Comparison of ENCODE assay signal across 11 cellular contexts in the genomic region with DNA sequence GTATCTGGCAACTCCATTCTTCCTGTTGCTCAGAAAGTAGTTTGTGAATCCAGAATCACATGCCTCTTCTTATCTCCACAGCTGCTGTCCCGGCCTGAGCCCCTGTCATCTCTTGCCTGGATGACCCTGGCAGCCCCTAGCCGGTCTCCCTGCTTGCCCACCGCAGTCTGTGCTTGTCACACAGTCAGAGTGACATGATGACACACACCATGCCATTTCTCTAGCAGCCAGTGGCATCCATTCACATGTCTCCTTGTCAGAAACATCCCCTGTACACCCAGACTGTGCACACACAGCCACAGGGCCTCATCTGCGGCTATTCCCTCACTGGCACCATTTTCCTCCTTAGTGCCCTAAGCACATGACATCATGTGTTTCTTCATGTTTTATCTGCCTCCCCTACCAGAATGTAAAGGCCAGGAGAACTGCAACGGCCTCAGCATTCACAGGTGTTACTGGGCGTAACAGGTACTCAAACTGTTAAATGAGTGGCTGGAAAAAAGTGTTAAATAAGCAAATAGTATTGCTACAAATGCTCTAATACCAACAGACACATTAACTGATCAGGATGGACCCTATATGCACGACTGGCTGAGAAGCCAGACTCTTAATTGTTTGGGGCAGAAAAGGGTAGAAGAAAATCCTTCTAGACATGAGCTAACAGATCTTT. TPM values are rescaled to one million over a fixed set of nuclear protein-coding genes. Genes with fewer than 3 reads are reported as not detected.
"Had no signal": no experiment of that assay in that cellular context is flagged by ENCODE, and none has a peak within 500 bp of the region (broad histone marks: within the 10 kb centered on the region; RNA-seq: fewer than 3 reads in every experiment).

No MANE protein-coding gene starts in this region.

- H2AFZ ChIP-seq: neural progenitor cell had no signal

- H3K4me3 Mint-ChIP-seq: activated naive CD4-positive, alpha-beta T cell treated with anti-CD3 and anti-CD28 coated beads for 36 hours; neural progenitor cell had no signal

- H3K9me3 Mint-ChIP-seq: activated naive CD4-positive, alpha-beta T cell treated with anti-CD3 and anti-CD28 coated beads for 36 hours; naive B cell had no signal

- H3K4me1 ChIP-seq: ascending aorta, breast epithelium, neural progenitor cell, vagina had no signal

- H3K4me1 Mint-ChIP-seq: neural progenitor cell had no signal

- H3K27me3 Mint-ChIP-seq: naive B cell had no signal

- H3K4me2 ChIP-seq: neural progenitor cell had no signal

- H3K27me3 ChIP-seq: ascending aorta, breast epithelium, esophagus muscularis mucosa, neural progenitor cell, ovary, vagina had no signal

- H3K36me3 ChIP-seq: ascending aorta, breast epithelium, neural progenitor cell, ovary, vagina had no signal

- H3K9me3 ChIP-seq: ascending aorta, breast epithelium, esophagus muscularis mucosa, ovary, vagina had no signal

- H3K4me3 ChIP-seq: ascending aorta, breast epithelium, esophagus muscularis mucosa, neural progenitor cell, ovary, vagina had no signal

- H3K27ac ChIP-seq: ascending aorta, breast epithelium, esophagus muscularis mucosa, neural progenitor cell, ovary, vagina had no signal

- H3K27ac Mint-ChIP-seq: activated naive CD4-positive, alpha-beta T cell treated with anti-CD3 and anti-CD28 coated beads for 36 hours; neural progenitor cell had no signal

- H3K9ac ChIP-seq: neural progenitor cell had no signal

- DNase-seq: activated naive CD4-positive, alpha-beta T cell treated with anti-CD3 and anti-CD28 coated beads for 36 hours; islet precursor cell; naive B cell; ovary; stimulated activated CD4-positive, alpha-beta T cell treated with anti-CD3 and anti-CD28 coated beads, Interleukin-1b, Interleukin-23, amount 100 ng/mL, for 48 hours; T-helper 9 cell had no signal

RNA-seq across cellular contexts. Expression of gene GINS1, which starts 26.4 kb away (rescaled TPM):
- total RNA-seq: ascending aorta had no signal
